Comparison of ENCODE assay signal across 19 cellular contexts in genomic region chr10:126001579-126001978, GRCh38.
DNase-seq lines count a peak whose midpoint lies in the region; ATAC-seq lines count a peak whose summit lies in the region.
"Had no signal": no experiment of that assay in that cellular context is flagged by ENCODE, and none has a peak within 500 bp of the region (broad histone marks: within the 10 kb centered on the region; RNA-seq: fewer than 3 reads in every experiment).

No MANE protein-coding gene starts in this region.

- no peak for ATAC-seq in GM18870 (IDR thresholded peaks at IDR 0.05; ENCODE audit: unreplicated experiment)
- no peak for ATAC-seq in HG03439 (IDR thresholded peaks at IDR 0.05; ENCODE audit: unreplicated experiment)
- ATAC-seq: activated CD8-positive, alpha-beta memory T cell treated with anti-CD3 and anti-CD28 coated beads, Interleukin-2, amount 10 ng/mL, durations not matched to agents 7 days and 5 days; stimulated activated naive CD8-positive, alpha-beta T cell treated with anti-CD3 and anti-CD28 coated beads, Interleukin-15, amount 100 ng/mL, for 72 hours had no signal

- H3K27ac ChIP-seq in SJSA1, result no peak overlapping the region
- H3K27ac ChIP-seq: esophagus muscularis mucosa had no signal

- no peaks in the 10 kb centered on the region for H3K4me1 ChIP-seq in SJSA1 (replicated peaks)
- H3K4me1 ChIP-seq: esophagus muscularis mucosa had no signal

- DNase-seq in 8988T (peak; percentile 23), ELR (ENCODE audit: low read depth) (peak; percentile 61), SJSA1 (ENCODE audit: low read depth in 1 of 2, low spot score in 2 of 2) (peak; percentile 21 to 60), glomerular visceral epithelial cell (ENCODE audit: extremely low spot score) (peak; percentile 51), NCI-H446 treated with DMSO at 0.1 percent for 48 hours (lab: John Stamatoyannopoulos, UW) (no peak), NCI-H2196 treated with DMSO at 0.1 percent for 48 hours (lab: John Stamatoyannopoulos, UW; ENCODE audit: unreplicated experiment) (no peak)
- DNase-seq: activated CD4-positive, CD25-positive, alpha-beta regulatory T cell; activated CD8-positive, alpha-beta memory T cell treated with anti-CD3 and anti-CD28 coated beads, Interleukin-2, amount 10 ng/mL, durations not matched to agents 7 days and 5 days; activated gamma-delta T cell; hypothalamus; Kasumi-1; naive B cell; NCI-H1694 treated with DMSO at 0.1 percent for 48 hours; RPMI8226; stimulated activated naive CD8-positive, alpha-beta T cell treated with anti-CD3 and anti-CD28 coated beads, Interleukin-15, amount 100 ng/mL, for 72 hours; T-helper 1 cell had no signal

- no peak overlapping the region for H3K4me3 ChIP-seq in SJSA1
- H3K4me3 ChIP-seq: esophagus muscularis mucosa had no signal

- H3K9me3 ChIP-seq in SJSA1 (replicated peaks), result no peaks in the 10 kb centered on the region
- H3K9me3 ChIP-seq: esophagus muscularis mucosa had no signal

- H3K36me3 ChIP-seq in SJSA1, result no peaks in the 10 kb centered on the region
- H3K36me3 ChIP-seq: esophagus muscularis mucosa had no signal

- no peaks in the 10 kb centered on the region for H3K27me3 ChIP-seq in SJSA1 (replicated peaks)
- H3K27me3 ChIP-seq: esophagus muscularis mucosa had no signal

Comparison
In these comparisons a context has a peak if more than half of its experiments do, and no peak if none do; other contexts are left out.
1. DNase-seq: peak in 8988T (single experiment), ELR (single experiment), SJSA1 (2 of 2) and glomerular visceral epithelial cell (single experiment); none in NCI-H446 treated with DMSO at 0.1 percent for 48 hours (single experiment) and NCI-H2196 treated with DMSO at 0.1 percent for 48 hours (single experiment).